In the genomic region with DNA sequence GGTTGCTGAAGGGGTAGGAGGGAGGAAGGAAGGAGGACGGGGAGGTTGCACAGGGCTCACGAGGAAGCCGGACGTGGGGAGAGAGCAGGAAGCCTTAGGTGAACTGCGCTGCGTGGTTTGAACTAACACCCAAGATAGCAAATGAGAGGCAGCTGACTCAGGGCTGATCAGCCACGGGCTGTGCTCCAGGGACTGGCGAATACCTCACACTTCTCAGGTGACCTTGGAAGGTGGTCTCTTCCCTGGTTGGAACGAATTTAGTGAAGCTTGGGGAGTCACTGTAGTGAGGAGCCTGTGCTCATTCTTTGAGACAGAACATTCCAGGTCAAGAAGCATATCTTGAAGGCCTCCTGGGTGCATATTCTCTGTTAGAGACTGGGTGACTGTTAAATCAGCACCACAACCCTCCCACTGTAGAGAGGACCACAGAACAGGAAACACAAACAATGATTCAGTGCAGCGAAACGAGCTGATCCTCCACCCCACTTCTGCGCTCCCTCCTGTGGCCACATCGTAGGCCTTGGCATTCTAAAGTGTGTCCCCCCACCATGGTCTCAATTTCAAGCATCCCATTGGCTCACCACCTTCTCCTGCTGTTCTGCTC, we compare ENCODE assay signal across 8 cellular contexts. TPM values are rescaled to one million over a fixed set of nuclear protein-coding genes. Genes with fewer than 3 reads are reported as not detected.
A peak's percentile ranks its signal among the peaks of the same experiment; 100 is the strongest.
DNase-seq lines count a peak whose midpoint lies in the region; ATAC-seq lines count a peak whose summit lies in the region.

No MANE protein-coding gene starts in this region.

- H3K9me3 ChIP-seq in SJCRH30 (replicated peaks) = no peaks in the 10 kb centered on the region

- peaks cover 28% of the 10 kb centered on the region for H3K4me1 Mint-ChIP-seq in memory B cell
- peaks cover 80% of the 10 kb centered on the region for H3K4me1 Mint-ChIP-seq in stimulated activated naive CD8-positive, alpha-beta T cell treated with anti-CD3 and anti-CD28 coated beads, Interleukin-15, Interleukin-2, amounts not matched to agents 100 ng/mL and 50 ng/mL, for 24 hours (ENCODE audit: low read depth)

- no peaks in the 10 kb centered on the region for H3K27me3 ChIP-seq in SJCRH30

- H3K27ac Mint-ChIP-seq in activated naive CD4-positive, alpha-beta T cell treated with anti-CD3 and anti-CD28 coated beads, Interleukin-2, amount 50 U/mL, for 72 hours = peak overlapping the region; percentile 90 to 95
- peak overlapping the region; percentile 73 for H3K27ac Mint-ChIP-seq in memory B cell
- H3K27ac Mint-ChIP-seq in stimulated activated naive CD8-positive, alpha-beta T cell treated with anti-CD3 and anti-CD28 coated beads, Interleukin-15, Interleukin-2, amounts not matched to agents 100 ng/mL and 50 ng/mL, for 24 hours = peak overlapping the region; percentile 85

- H3K4me3 ChIP-seq in SJCRH30 = no peak overlapping the region

- no peaks in the 10 kb centered on the region for H3K36me3 ChIP-seq in SJCRH30

- H3K36me3 Mint-ChIP-seq in activated naive CD4-positive, alpha-beta T cell treated with anti-CD3 and anti-CD28 coated beads, Interleukin-2, amount 50 U/mL, for 72 hours = no peaks in the 10 kb centered on the region
- no peaks in the 10 kb centered on the region for H3K36me3 Mint-ChIP-seq in memory B cell
- H3K36me3 Mint-ChIP-seq in stimulated activated naive CD8-positive, alpha-beta T cell treated with anti-CD3 and anti-CD28 coated beads, Interleukin-15, Interleukin-2, amounts not matched to agents 100 ng/mL and 50 ng/mL, for 24 hours (ENCODE audit: low read depth) = no peaks in the 10 kb centered on the region

- no peak overlapping the region for H3K27ac ChIP-seq in SJCRH30

- H3K4me1 ChIP-seq in SJCRH30 = peaks cover 40% of the 10 kb centered on the region

- H3K9me3 Mint-ChIP-seq in activated naive CD4-positive, alpha-beta T cell treated with anti-CD3 and anti-CD28 coated beads, Interleukin-2, amount 50 U/mL, for 72 hours = no peaks in the 10 kb centered on the region
- H3K9me3 Mint-ChIP-seq in memory B cell = no peaks in the 10 kb centered on the region
- H3K9me3 Mint-ChIP-seq in stimulated activated naive CD8-positive, alpha-beta T cell treated with anti-CD3 and anti-CD28 coated beads, Interleukin-15, Interleukin-2, amounts not matched to agents 100 ng/mL and 50 ng/mL, for 24 hours = no peaks in the 10 kb centered on the region

- DNase-seq in SJCRH30 (peak; percentile 62 to 82), memory B cell (ENCODE audit: low spot score in 2 of 2) (no peak), DMS153 (lab: John Stamatoyannopoulos, UW) (no peak), dedifferentiated amniotic fluid mesenchymal stem cell (ENCODE audit: extremely low spot score) (no peak)
- peak; percentile 54 to 71 for DNase-seq in activated naive CD4-positive, alpha-beta T cell treated with anti-CD3 and anti-CD28 coated beads, Interleukin-2, amount 50 U/mL, for 72 hours (ENCODE audit: low spot score in 2 of 2)

- peak overlapping the region; percentile 66 for H3K4me3 Mint-ChIP-seq in memory B cell
- peak overlapping the region; percentile 78 for H3K4me3 Mint-ChIP-seq in stimulated activated naive CD8-positive, alpha-beta T cell treated with anti-CD3 and anti-CD28 coated beads, Interleukin-15, Interleukin-2, amounts not matched to agents 100 ng/mL and 50 ng/mL, for 24 hours

- H3K27me3 Mint-ChIP-seq in memory B cell = no peaks in the 10 kb centered on the region
- no peaks in the 10 kb centered on the region for H3K27me3 Mint-ChIP-seq in stimulated activated naive CD8-positive, alpha-beta T cell treated with anti-CD3 and anti-CD28 coated beads, Interleukin-15, Interleukin-2, amounts not matched to agents 100 ng/mL and 50 ng/mL, for 24 hours

- ATAC-seq in GM19328 (IDR thresholded peaks at IDR 0.05; ENCODE audit: unreplicated experiment) (peak; percentile 58), memory B cell (ENCODE audit: low read depth) (peak; percentile 57), HG03025 (IDR thresholded peaks at IDR 0.05; ENCODE audit: low FRiP score, unreplicated experiment) (no peak)
- peak; percentile 79 to 87 for ATAC-seq in activated naive CD4-positive, alpha-beta T cell treated with anti-CD3 and anti-CD28 coated beads, Interleukin-2, amount 50 U/mL, for 72 hours

RNA-seq across cellular contexts. Expression of a gene that starts 33.8 kb away (rescaled TPM):
- total RNA-seq in SJCRH30 (2014; rRNA removed; shearing (Covaris generic)) = 0.41 and 0.73 TPM in 2 replicates
- total RNA-seq in activated naive CD4-positive, alpha-beta T cell treated with anti-CD3 and anti-CD28 coated beads, Interleukin-2, amount 50 U/mL, for 72 hours = 1 to 10 TPM in 1 of 2 donors, under 1 TPM in 1; 0.36 to 4.3 TPM

RNA-seq across cellular contexts. Expression of a gene that starts 59.4 kb away (rescaled TPM):
- 0.02 TPM in 1 of 2 replicates, not detected in the other for total RNA-seq in SJCRH30 (2014; rRNA removed; shearing (Covaris generic))
- not detected for total RNA-seq in activated naive CD4-positive, alpha-beta T cell treated with anti-CD3 and anti-CD28 coated beads, Interleukin-2, amount 50 U/mL, for 72 hours

Comparison
In these comparisons a context has a peak if more than half of its experiments do, and no peak if none do; other contexts are left out.
1. DNase-seq: peak in SJCRH30 (2 of 2) and activated naive CD4-positive, alpha-beta T cell treated with anti-CD3 and anti-CD28 coated beads, Interleukin-2, amount 50 U/mL, for 72 hours (2 of 2); none in memory B cell (0 of 2), DMS153 (single experiment) and dedifferentiated amniotic fluid mesenchymal stem cell (single experiment).
2. Peak in every context shown above with its lines, with median percentiles within 50 percentile points of each other: H3K27ac Mint-ChIP-seq.